9 cellular contexts compared by ENCODE assay signal in the genomic region with DNA sequence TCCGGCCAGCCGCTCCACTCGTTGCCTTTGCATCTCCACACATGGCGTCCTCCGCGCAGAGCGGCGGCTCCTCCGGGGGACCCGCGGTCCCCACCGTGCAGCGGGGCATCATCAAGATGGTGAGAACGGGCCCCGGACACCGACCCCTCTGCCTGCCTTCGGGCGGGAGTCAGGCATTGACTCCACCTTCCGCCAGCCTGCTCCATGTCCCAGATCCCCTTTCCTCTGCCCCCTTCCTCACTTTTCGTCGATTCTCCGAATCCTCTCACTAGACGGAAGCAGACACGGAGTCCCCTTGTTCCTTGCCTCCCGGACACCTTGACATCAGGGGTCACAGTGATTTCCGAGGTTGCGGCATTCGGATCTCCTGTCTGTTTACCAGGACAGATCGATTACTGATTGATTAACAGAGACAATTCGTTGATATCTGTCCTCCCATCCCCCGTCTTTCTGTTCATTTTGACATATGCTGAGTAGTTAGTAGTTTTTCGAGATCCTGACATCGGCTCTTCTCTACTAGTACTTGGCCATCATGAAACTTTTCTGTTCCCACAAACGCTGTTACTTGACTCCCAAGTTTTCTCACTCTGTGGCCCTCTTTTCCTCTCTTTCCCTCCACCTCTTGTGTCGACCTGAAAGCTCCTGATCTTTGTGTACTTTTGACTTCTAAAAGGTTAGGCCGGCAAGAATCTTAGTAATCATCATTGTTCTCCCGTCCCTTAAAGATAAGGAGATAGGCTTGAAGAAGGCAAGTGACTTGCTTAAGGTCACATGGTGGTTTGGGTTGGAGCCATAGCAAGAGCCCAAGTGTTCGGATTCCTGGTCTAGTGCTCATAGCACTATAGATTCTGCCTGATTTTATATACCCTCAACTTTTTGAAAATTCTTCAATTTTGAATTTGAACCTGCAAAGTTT. TPM values are rescaled to one million over a fixed set of nuclear protein-coding genes. Genes with fewer than 3 reads are reported as not detected.
DNase-seq lines count a peak whose midpoint lies in the region; ATAC-seq, FAIRE-seq and TF ChIP-seq lines count a peak whose summit lies in the region.
"Had no signal": no experiment of that assay in that cellular context is flagged by ENCODE, and none has a peak within 500 bp of the region (broad histone marks: within the 10 kb centered on the region; RNA-seq: fewer than 3 reads in every experiment).

No MANE protein-coding gene starts in this region.

- peaks cover 36% of the 10 kb centered on the region for H3K4me1 Mint-ChIP-seq in activated naive CD8-positive, alpha-beta T cell treated with anti-CD3 and anti-CD28 coated beads, Interleukin-2, amount 10 ng/mL, durations not matched to agents 7 days and 5 days
- peaks cover 12 to 51% of the 10 kb centered on the region in 2 donors for H3K4me1 Mint-ChIP-seq in immature natural killer cell

- DNase-seq in AG10803 (ENCODE audit: low read depth): peak; percentile 40
- no peak for DNase-seq in GM19239 (ENCODE audit: insufficient read length, low spot score)
- DNase-seq in HT-29 (ENCODE audit: low spot score): peak; percentile 49
- DNase-seq in activated naive CD8-positive, alpha-beta T cell treated with anti-CD3 and anti-CD28 coated beads, Interleukin-2, amount 10 ng/mL, durations not matched to agents 7 days and 5 days: no peak
- no peak for DNase-seq in immature natural killer cell
- no peak for DNase-seq in substantia nigra (lab: John Stamatoyannopoulos, UW)
- no peak for DNase-seq in NCI-H1092 (lab: John Stamatoyannopoulos, UW)

- H3K27me3 Mint-ChIP-seq in activated naive CD8-positive, alpha-beta T cell treated with anti-CD3 and anti-CD28 coated beads, Interleukin-2, amount 10 ng/mL, durations not matched to agents 7 days and 5 days: no peaks in the 10 kb centered on the region
- H3K27me3 Mint-ChIP-seq in immature natural killer cell (ENCODE audit: low read depth in 3 of 3): peaks cover 4 to 7% (median 7%) of the 10 kb centered on the region in 3 donors
- H3K27me3 Mint-ChIP-seq: IgD-negative memory B cell had no signal

- H3K9me3 Mint-ChIP-seq in activated naive CD8-positive, alpha-beta T cell treated with anti-CD3 and anti-CD28 coated beads, Interleukin-2, amount 10 ng/mL, durations not matched to agents 7 days and 5 days: no peaks in the 10 kb centered on the region
- no peaks in the 10 kb centered on the region for H3K9me3 Mint-ChIP-seq in immature natural killer cell
- H3K9me3 Mint-ChIP-seq: IgD-negative memory B cell had no signal

- H3K4me3 ChIP-seq in AG10803 (ENCODE audit: low read length): peak overlapping the region; percentile 81

- peaks cover 17% of the 10 kb centered on the region for H3K36me3 Mint-ChIP-seq in activated naive CD8-positive, alpha-beta T cell treated with anti-CD3 and anti-CD28 coated beads, Interleukin-2, amount 10 ng/mL, durations not matched to agents 7 days and 5 days
- peaks cover 0 to 4% (median 0%) of the 10 kb centered on the region in 3 donors for H3K36me3 Mint-ChIP-seq in immature natural killer cell
- H3K36me3 Mint-ChIP-seq: IgD-negative memory B cell had no signal

- peak; percentile 27 for ATAC-seq in activated naive CD8-positive, alpha-beta T cell treated with anti-CD3 and anti-CD28 coated beads, Interleukin-2, amount 10 ng/mL, durations not matched to agents 7 days and 5 days (ENCODE audit: low read depth)
- no peak for ATAC-seq in HG02798 (IDR thresholded peaks at IDR 0.05; ENCODE audit: poor library complexity, unreplicated experiment)

- H3K27ac Mint-ChIP-seq in activated naive CD8-positive, alpha-beta T cell treated with anti-CD3 and anti-CD28 coated beads, Interleukin-2, amount 10 ng/mL, durations not matched to agents 7 days and 5 days: peak overlapping the region; percentile 97
- H3K27ac Mint-ChIP-seq in immature natural killer cell: peak overlapping the region in 5 of 6 donors; percentile 95 to 98 (median 97)

- no peak for TF ChIP-seq CTCF in AG10803 (conservative IDR thresholded peaks at IDR 0.05; ENCODE audit: low read length)

- peak overlapping the region; percentile 68 for H3K27ac ChIP-seq in substantia nigra (ENCODE audit: low read depth, low read length, poor library complexity, severe bottlenecking)

- H3K4me3 Mint-ChIP-seq in activated naive CD8-positive, alpha-beta T cell treated with anti-CD3 and anti-CD28 coated beads, Interleukin-2, amount 10 ng/mL, durations not matched to agents 7 days and 5 days: peak overlapping the region; percentile 98
- H3K4me3 Mint-ChIP-seq in immature natural killer cell: peak overlapping the region in 4 of 5 donors; percentile 91 to 97 (median 94)

- FAIRE-seq in GM19239 (lab: Jason Lieb, UNC): peak; percentile 70

- POLR2A ChIA-PET in activated naive CD8-positive, alpha-beta T cell treated with anti-CD3 and anti-CD28 coated beads, Interleukin-2, amount 10 ng/mL, durations not matched to agents 7 days and 5 days (lab: Charles Lee): interaction anchor here (0.5 to 1.6 kb wide), 3 partner anchors 25 to 690 kb away, joined by 3 to 7 read pairs (median 4); partner anchors contain the start of gene GCC1

RNA-seq across cellular contexts. Expression of gene SND1, which starts 0.6 kb away (rescaled TPM):
- 178 and 193 TPM in 2 replicates for total RNA-seq in HT-29 (2014; rRNA removed; shearing (Covaris generic))
- 100 to 1,000 TPM; 132 to 148 TPM for total RNA-seq in activated naive CD8-positive, alpha-beta T cell treated with anti-CD3 and anti-CD28 coated beads, Interleukin-2, amount 10 ng/mL, durations not matched to agents 7 days and 5 days
- polyA plus RNA-seq in immature natural killer cell: 100 to 1,000 TPM in 2 of 3 donors, 10 to 100 TPM in 1; 87.8 to 130 (median 116) TPM

RNA-seq across cellular contexts. Expression of gene PAX4, which starts 34.6 kb away (rescaled TPM):
- total RNA-seq in HT-29 (2014; rRNA removed; shearing (Covaris generic)): 1.0 and 2.5 TPM in 2 replicates
- total RNA-seq in activated naive CD8-positive, alpha-beta T cell treated with anti-CD3 and anti-CD28 coated beads, Interleukin-2, amount 10 ng/mL, durations not matched to agents 7 days and 5 days: not detected
- polyA plus RNA-seq in immature natural killer cell: not detected
- polyA plus RNA-seq: IgD-negative memory B cell had no signal

RNA-seq across cellular contexts. Expression of gene FSCN3, which starts 59.1 kb away (rescaled TPM):
- total RNA-seq in HT-29 (2014; rRNA removed; shearing (Covaris generic)): 2.5 and 2.6 TPM in 2 replicates
- total RNA-seq in activated naive CD8-positive, alpha-beta T cell treated with anti-CD3 and anti-CD28 coated beads, Interleukin-2, amount 10 ng/mL, durations not matched to agents 7 days and 5 days: 1 to 10 TPM; 2.0 to 2.9 TPM
- polyA plus RNA-seq in immature natural killer cell: 1 to 10 TPM in 2 of 3 donors, not detected in 1; 1.2 to 1.5 TPM

Comparison
In these comparisons a context has a peak if more than half of its experiments do, and no peak if none do; other contexts are left out.
1. DNase-seq: peak in AG10803 (single experiment) and HT-29 (single experiment); none in GM19239 (single experiment), activated naive CD8-positive, alpha-beta T cell treated with anti-CD3 and anti-CD28 coated beads, Interleukin-2, amount 10 ng/mL, durations not matched to agents 7 days and 5 days (single experiment), immature natural killer cell (0 of 3), substantia nigra (0 of 49) and NCI-H1092 (single experiment).